In genomic region chr7:37380831-37381230, GRCh38 we compare ENCODE assay signal across 16 cellular contexts.
DNase-seq lines count a peak whose midpoint lies in the region; ATAC-seq and TF ChIP-seq lines count a peak whose summit lies in the region.
"Had no signal": no experiment of that assay in that cellular context is flagged by ENCODE, and none has a peak within 500 bp of the region (broad histone marks: within the 10 kb centered on the region; RNA-seq: fewer than 3 reads in every experiment).

No MANE protein-coding gene starts in this region.

- H3K36me3 ChIP-seq in GM23338 (ENCODE audit: insufficient read depth) (peaks cover 7% of the 10 kb centered on the region; the same call in 1 of the 2 replicates), trophoblast cell (ENCODE audit: control insufficient read depth in 1 of 2, insufficient read depth in 2 of 2, low read length in 2 of 2) (peaks cover 4 to 8% of the 10 kb centered on the region in 2 experiments)
- no peaks in the 10 kb centered on the region for H3K36me3 ChIP-seq in naive thymus-derived CD4-positive, alpha-beta T cell (ENCODE audit: control insufficient read depth in 2 of 3, insufficient read depth in 3 of 3, low read length in 3 of 3)
- H3K36me3 ChIP-seq: BE2C had no signal

- peaks cover 8% of the 10 kb centered on the region for H3K27me3 Mint-ChIP-seq in GM23338 (ENCODE audit: insufficient read depth, low read depth, poor library complexity)
- H3K27me3 Mint-ChIP-seq in WTC11 (ENCODE audit: low read depth), result no peaks in the 10 kb centered on the region
- H3K27me3 Mint-ChIP-seq in naive thymus-derived CD4-positive, alpha-beta T cell, result no peaks in the 10 kb centered on the region
- H3K27me3 Mint-ChIP-seq: CD4-positive, alpha-beta memory T cell had no signal

- ATAC-seq in GM23338 (no peak), WTC11 (no peak), HG03196 (IDR thresholded peaks at IDR 0.05; ENCODE audit: unreplicated experiment) (no peak)
- ATAC-seq in naive thymus-derived CD4-positive, alpha-beta T cell, result no peak
- ATAC-seq: A549, HCT116 had no signal

- H3F3A ChIP-seq in GM23338 (replicated peaks; ENCODE audit: low read depth), result no peaks in the 10 kb centered on the region

- no peaks in the 10 kb centered on the region for H4K20me1 ChIP-seq in GM23338 (replicated peaks; ENCODE audit: insufficient read depth)

- no peak overlapping the region for H3K4ac ChIP-seq in trophoblast cell (ENCODE audit: low read depth, low read length)

- H3K36me3 Mint-ChIP-seq in GM23338 (ENCODE audit: low read depth) (peaks cover 30% of the 10 kb centered on the region), WTC11 (peaks cover 31% of the 10 kb centered on the region)
- H3K36me3 Mint-ChIP-seq in naive thymus-derived CD4-positive, alpha-beta T cell, result peaks cover 13 to 60% (median 40%) of the 10 kb centered on the region in 5 donors

- H4K8ac ChIP-seq in trophoblast cell (ENCODE audit: low read depth, low read length), result no peak overlapping the region

- H3K9me2 ChIP-seq in GM23338 (ENCODE audit: insufficient read depth), result peaks cover 6% of the 10 kb centered on the region; the same call in 1 of the 2 replicates

- TF ChIP-seq CTCF in GM23338 (conservative IDR thresholded peaks at IDR 0.05; ENCODE audit: low read depth in 2 of 2), result no peak
- no peak for TF ChIP-seq CTCF in WTC11 (IDR thresholded peaks at IDR 0.05)

- H3K27me3 ChIP-seq in GM23338 (ENCODE audit: insufficient read depth) (no peaks in the 10 kb centered on the region), trophoblast cell (ENCODE audit: insufficient read depth, low read length) (no peaks in the 10 kb centered on the region)
- no peaks in the 10 kb centered on the region for H3K27me3 ChIP-seq in naive thymus-derived CD4-positive, alpha-beta T cell (ENCODE audit: control insufficient read depth in 2 of 2, insufficient read depth in 2 of 2, low read length in 2 of 2)
- H3K27me3 ChIP-seq: BE2C had no signal

- H3K9me3 ChIP-seq in trophoblast cell (ENCODE audit: insufficient read depth, low read depth, low read length), result peaks cover 3% of the 10 kb centered on the region
- H3K9me3 ChIP-seq in naive thymus-derived CD4-positive, alpha-beta T cell (ENCODE audit: control insufficient read depth in 2 of 3, low read length in 3 of 3), result peaks cover 0 to 4% (median 0%) of the 10 kb centered on the region in 3 experiments
- H3K9me3 ChIP-seq: BE2C had no signal

- no peak overlapping the region for H3K9ac ChIP-seq in trophoblast cell (ENCODE audit: low read length)

- H3K27ac ChIP-seq in GM23338 (ENCODE audit: low read depth) (no peak overlapping the region), trophoblast cell (ENCODE audit: low read depth, low read length) (peak overlapping the region; percentile 44)
- H3K27ac ChIP-seq in naive thymus-derived CD4-positive, alpha-beta T cell (ENCODE audit: low read depth, low read length), result no peak overlapping the region
- H3K27ac ChIP-seq: A549, C4-2B had no signal

- H2AK5ac ChIP-seq in trophoblast cell (ENCODE audit: low read length), result no peak overlapping the region

- WGBS in trophoblast cell (ENCODE audit: extremely low coverage, insufficient coverage, insufficient read length), result no CpG with 5 or more reads among the region's 4 CpGs

- DNase-seq in GM23338 (ENCODE audit: low spot score) (no peak), M059J (ENCODE audit: low read depth) (peak; percentile 91), WTC11 (ENCODE audit: low spot score) (no peak), trophoblast cell (no peak), D341Med (ENCODE audit: low spot score) (no peak), GM19240 (ENCODE audit: insufficient read length, low spot score) (no peak)
- no peak for DNase-seq in naive thymus-derived CD4-positive, alpha-beta T cell
- DNase-seq: BE2C; CD4-positive, alpha-beta memory T cell; DMS153; DMS79 treated with DMSO at 0.1 percent for 48 hours; GDM1 had no signal

- H3K4me2 ChIP-seq in GM23338 (0 out of 2 replicates have a peak overlapping the region, but pooled peaks have one; percentile 46), trophoblast cell (ENCODE audit: low read length) (no peak overlapping the region)
- H3K4me2 ChIP-seq: A549 had no signal

- no peak overlapping the region for H2AFZ ChIP-seq in GM23338
- H2AFZ ChIP-seq in trophoblast cell (ENCODE audit: insufficient read depth, low read length, poor library complexity), result no peak overlapping the region

- H3K14ac ChIP-seq in trophoblast cell (ENCODE audit: low read length), result no peak overlapping the region

- no peak overlapping the region for H4K12ac ChIP-seq in trophoblast cell (ENCODE audit: low read depth, low read length)

- CTCF ChIA-PET in WTC11 (lab: Charles Lee), result no interaction called here
- CTCF ChIA-PET in naive thymus-derived CD4-positive, alpha-beta T cell (lab: Charles Lee), result interaction anchor here (0.5 kb wide), 1 partner anchor 199 kb away, joined by 3 read pairs; no protein-coding TSS in a partner anchor

- H3K4me1 Mint-ChIP-seq in GM23338, result peaks cover 20% of the 10 kb centered on the region
- peaks cover 35% of the 10 kb centered on the region for H3K4me1 Mint-ChIP-seq in WTC11
- H3K4me1 Mint-ChIP-seq in naive thymus-derived CD4-positive, alpha-beta T cell, result peaks cover 24 to 68% (median 43%) of the 10 kb centered on the region in 7 donors

- no peaks in the 10 kb centered on the region for H3K79me2 ChIP-seq in GM23338 (replicated peaks; ENCODE audit: insufficient read depth)
- H3K79me2 ChIP-seq in trophoblast cell (ENCODE audit: control insufficient read depth, insufficient read depth, low read length, poor library complexity), result peaks cover 2% of the 10 kb centered on the region

- peaks cover 11% of the 10 kb centered on the region for H3K4me1 ChIP-seq in GM23338 (ENCODE audit: insufficient read depth)
- H3K4me1 ChIP-seq in trophoblast cell (ENCODE audit: control insufficient read depth in 1 of 2, insufficient read depth in 2 of 2, low read length in 2 of 2), result peaks cover 4 to 5% of the 10 kb centered on the region in 2 experiments
- H3K4me1 ChIP-seq in naive thymus-derived CD4-positive, alpha-beta T cell (ENCODE audit: control insufficient read depth in 2 of 2, insufficient read depth in 2 of 2, low read length in 2 of 2), result no peaks in the 10 kb centered on the region
- H3K4me1 ChIP-seq: A549, BE2C had no signal

- no peak overlapping the region for H2BK12ac ChIP-seq in trophoblast cell (ENCODE audit: low read length)

- H3K4me3 ChIP-seq in GM23338 (no peak overlapping the region), trophoblast cell (ENCODE audit: low read depth, low read length) (no peak overlapping the region)
- H3K4me3 ChIP-seq in naive thymus-derived CD4-positive, alpha-beta T cell (ENCODE audit: low read length), result no peak overlapping the region
- H3K4me3 ChIP-seq: A549 had no signal

- no peak overlapping the region for H3K23ac ChIP-seq in trophoblast cell (ENCODE audit: low read length)

- H3K9me3 Mint-ChIP-seq in GM23338 (peaks cover 29% of the 10 kb centered on the region), WTC11 (peaks cover 34% of the 10 kb centered on the region)
- H3K9me3 Mint-ChIP-seq in naive thymus-derived CD4-positive, alpha-beta T cell, result peaks cover 2 to 28% (median 6%) of the 10 kb centered on the region in 11 donors

- no peak overlapping the region for H4K91ac ChIP-seq in trophoblast cell (ENCODE audit: low read depth, low read length)

- intact Hi-C loops in naive thymus-derived CD4-positive, alpha-beta T cell (cut with micrococcal nuclease), result no loop called here

- H3K18ac ChIP-seq in trophoblast cell (ENCODE audit: low read length), result no peak overlapping the region

- H3K4me3 Mint-ChIP-seq in GM23338 (no peak overlapping the region), WTC11 (no peak overlapping the region)
- no peak overlapping the region for H3K4me3 Mint-ChIP-seq in naive thymus-derived CD4-positive, alpha-beta T cell
- H3K4me3 Mint-ChIP-seq: CD4-positive, alpha-beta memory T cell had no signal

- H2BK5ac ChIP-seq in trophoblast cell (ENCODE audit: low read depth, low read length, poor library complexity), result no peak overlapping the region

- H3K27ac Mint-ChIP-seq in GM23338, result no peak overlapping the region
- peak overlapping the region; percentile 93 for H3K27ac Mint-ChIP-seq in WTC11
- peak overlapping the region in 1 of 9 donors; percentile 56 for H3K27ac Mint-ChIP-seq in naive thymus-derived CD4-positive, alpha-beta T cell

- POLR2A ChIA-PET in WTC11 (lab: Charles Lee), result no interaction called here
- POLR2A ChIA-PET in naive thymus-derived CD4-positive, alpha-beta T cell (lab: Charles Lee), result interaction anchor here (1.4 kb wide), 1 partner anchor 64 kb away, joined by 3 read pairs; no protein-coding TSS in a partner anchor

- H2BK120ac ChIP-seq in trophoblast cell (ENCODE audit: insufficient read depth, low read length, poor library complexity), result no peak overlapping the region

- H3K79me1 ChIP-seq in trophoblast cell (ENCODE audit: low read length), result peaks cover 7% of the 10 kb centered on the region

TF ChIP-seq in GM23338, 12 proteins besides CTCF, POLR2A, EP300 and RAD21 (continues in another document):
- TF ChIP-seq ZNF331 (CRISPR knock-in tag; IDR thresholded peaks at IDR 0.05; ENCODE audit: low read depth), result no peak

TF ChIP-seq in WTC11, 78 proteins besides CTCF, POLR2A, EP300 and RAD21 (continues in another document):
- no peak for TF ChIP-seq ERG (CRISPR knock-in tag; IDR thresholded peaks at IDR 0.05)
- TF ChIP-seq OVOL2 (CRISPR knock-in tag; IDR thresholded peaks at IDR 0.05; ENCODE audit: borderline replicate concordance), result no peak
- TF ChIP-seq CREM (CRISPR knock-in tag; IDR thresholded peaks at IDR 0.05), result no peak
- no peak for TF ChIP-seq PRRX2 (CRISPR knock-in tag; IDR thresholded peaks at IDR 0.05)
- no peak for TF ChIP-seq E2F5 (CRISPR knock-in tag; IDR thresholded peaks at IDR 0.05)
